Comparison of ENCODE assay signal across 1 cellular context in the genomic region with DNA sequence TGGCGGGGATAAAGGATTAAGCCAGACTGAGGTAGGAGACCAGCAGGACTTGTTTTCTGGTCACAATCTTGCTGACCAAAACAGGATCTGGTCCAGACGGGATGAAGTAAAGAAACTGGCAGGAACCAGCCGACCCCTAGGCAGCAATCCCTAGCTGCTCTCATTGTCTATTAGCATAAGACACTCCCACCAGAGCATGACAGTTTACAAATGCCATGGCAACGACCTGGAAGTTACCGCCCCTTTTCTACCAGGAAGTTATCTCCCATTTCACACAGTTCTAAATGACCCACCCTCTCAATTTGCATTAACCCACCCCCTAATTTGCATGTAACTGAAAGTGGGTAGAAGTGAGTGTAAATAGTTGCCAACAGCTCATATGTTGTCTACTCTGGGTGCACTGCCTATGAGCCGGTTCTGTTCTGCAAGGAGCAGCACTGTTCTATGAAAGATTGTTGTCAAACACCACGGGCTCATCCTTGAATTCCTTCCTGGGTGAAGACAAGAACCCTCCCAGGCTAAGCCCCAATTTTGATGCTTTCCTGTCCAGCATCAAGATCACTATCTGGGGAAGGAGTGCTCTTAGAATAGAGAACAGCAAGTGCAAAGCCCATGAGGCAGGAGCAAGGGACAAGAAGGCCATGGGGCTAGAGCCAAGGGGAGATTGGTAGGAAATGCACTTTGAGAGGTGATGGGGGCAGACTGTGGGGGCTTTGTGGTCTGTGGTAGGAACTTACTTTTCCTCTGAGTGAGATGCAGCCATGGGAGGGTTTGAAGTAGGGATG.
TF ChIP-seq lines count a peak whose summit lies in the region.

No MANE protein-coding gene starts in this region.

TF ChIP-seq in H1, 55 proteins besides CTCF, POLR2A, EP300 and RAD21:
- TF ChIP-seq SP1 (IDR thresholded peaks at IDR 0.05; ENCODE audit: low read depth, low read length) (0 out of 2 replicates have a peak, but pooled peaks have one; percentile 20), SIN3A (conservative IDR thresholded peaks at IDR 0.05 in 1 of 2, IDR thresholded peaks at IDR 0.05 in 1 of 2; ENCODE audit: low read depth in 1 of 2, low read length in 2 of 2) (0 out of 4 replicates have a peak, but pooled peaks of 1 of the 2 experiments have one; percentile 23), SP2 (IDR thresholded peaks at IDR 0.05; ENCODE audit: low read length) (no peak)
